12 cellular contexts compared by ENCODE assay signal in genomic region chr7:16318989-16319915, GRCh38.
A peak's percentile ranks its signal among the peaks of the same experiment; 100 is the strongest.
DNase-seq lines count a peak whose midpoint lies in the region; ATAC-seq and TF ChIP-seq lines count a peak whose summit lies in the region.
"Had no signal": no experiment of that assay in that cellular context is flagged by ENCODE, and none has a peak within 500 bp of the region (broad histone marks: within the 10 kb centered on the region; RNA-seq: fewer than 3 reads in every experiment).

No MANE protein-coding gene starts in this region.

- peak; percentile 78 for DNase-seq in ELR (ENCODE audit: low read depth)
- peak; percentile 11 for DNase-seq in OCI-M1 (lab: John Stamatoyannopoulos, UW)
- peak; percentile 20 for DNase-seq in dermis blood vessel endothelial cell
- DNase-seq in non-pigmented ciliary epithelial cell (ENCODE audit: low read depth) = peak; percentile 27
- DNase-seq in stimulated activated CD4-positive, alpha-beta T cell treated with anti-CD3 and anti-CD28 coated beads, Interleukin-2, amount 100 ng/mL, for 24 hours = no peak
- no peak for DNase-seq in activated T-cell treated with anti-CD3 and anti-CD28 coated beads, Interleukin-2, amount 50 U/mL, for 1 hour
- no peak for DNase-seq in glutamatergic neuron
- DNase-seq: activated CD4-positive, alpha-beta T cell treated with anti-CD3 and anti-CD28 coated beads for 1 hour; CD4-positive, CD25-positive, alpha-beta regulatory T cell; stimulated activated CD4-positive, alpha-beta T cell treated with anti-CD3 and anti-CD28 coated beads, Interleukin-4, amount 100 ng/mL, for 4 hours; stimulated activated naive CD8-positive, alpha-beta T cell treated with anti-CD3 and anti-CD28 coated beads, Interleukin-15, Interleukin-2, amounts not matched to agents 100 U/mL and 50 U/mL, for 24 hours had no signal

- peaks cover 3% of the 10 kb centered on the region for H3K4me1 Mint-ChIP-seq in glutamatergic neuron (ENCODE audit: low read depth, unreplicated experiment)
- H3K4me1 Mint-ChIP-seq: CD4-positive, CD25-positive, alpha-beta regulatory T cell had no signal

- H3K27ac Mint-ChIP-seq in glutamatergic neuron (ENCODE audit: unreplicated experiment) = no peak overlapping the region
- H3K27ac Mint-ChIP-seq: CD4-positive, CD25-positive, alpha-beta regulatory T cell had no signal

- no peaks in the 10 kb centered on the region for H3K27me3 Mint-ChIP-seq in glutamatergic neuron (ENCODE audit: unreplicated experiment)

- no peak for TF ChIP-seq CTCF in glutamatergic neuron (IDR thresholded peaks at IDR 0.05; ENCODE audit: partially characterized antibody, unreplicated experiment)

- H3K36me3 Mint-ChIP-seq in glutamatergic neuron (ENCODE audit: unreplicated experiment) = no peaks in the 10 kb centered on the region
- H3K36me3 Mint-ChIP-seq: CD4-positive, CD25-positive, alpha-beta regulatory T cell had no signal

- peaks cover 1% of the 10 kb centered on the region for H3K9me3 Mint-ChIP-seq in glutamatergic neuron (ENCODE audit: unreplicated experiment)

- H3K4me3 Mint-ChIP-seq in glutamatergic neuron (ENCODE audit: unreplicated experiment) = no peak overlapping the region
- H3K4me3 Mint-ChIP-seq: CD4-positive, CD25-positive, alpha-beta regulatory T cell had no signal

- ATAC-seq in GM19351 (IDR thresholded peaks at IDR 0.05; ENCODE audit: unreplicated experiment) = no peak
- ATAC-seq: stimulated activated naive CD8-positive, alpha-beta T cell treated with anti-CD3 and anti-CD28 coated beads, Interleukin-15, Interleukin-2, amounts not matched to agents 100 U/mL and 50 U/mL, for 24 hours had no signal

Comparison
In these comparisons a context has a peak if more than half of its experiments do, and no peak if none do; other contexts are left out.
1. DNase-seq: peak in ELR (single experiment), OCI-M1 (single experiment), dermis blood vessel endothelial cell (single experiment) and non-pigmented ciliary epithelial cell (single experiment); none in stimulated activated CD4-positive, alpha-beta T cell treated with anti-CD3 and anti-CD28 coated beads, Interleukin-2, amount 100 ng/mL, for 24 hours (0 of 2), activated T-cell treated with anti-CD3 and anti-CD28 coated beads, Interleukin-2, amount 50 U/mL, for 1 hour (single experiment) and glutamatergic neuron (single experiment).